ENCODE assay signal across 14 cellular contexts in genomic region chr9:131800366-131800765, GRCh38.
"Had no signal": no experiment of that assay in that cellular context is flagged by ENCODE, and none has a peak within 500 bp of the region (broad histone marks: within the 10 kb centered on the region; RNA-seq: fewer than 3 reads in every experiment).

No MANE protein-coding gene starts in this region.

- ATAC-seq: T-helper 17 cell had no signal

- DNase-seq: KBM-7, MV-4-11, NCI-H1048, NCI-H1105, NCI-H1436, NCI-H1694 treated with DMSO at 0.1 percent for 48 hours, NCI-H1930, NCI-H2107, NCI-H2227 treated with DMSO at 0.1 percent for 48 hours, Right ventricle myocardium superior, RPMI8226, SIG-M5, T-helper 1 cell, T-helper 17 cell had no signal
